ENCODE assay signal across 35 cellular contexts in genomic region chr16:80436510-80436909, GRCh38.
"Had no signal": no experiment of that assay in that cellular context is flagged by ENCODE, and none has a peak within 500 bp of the region (broad histone marks: within the 10 kb centered on the region; RNA-seq: fewer than 3 reads in every experiment).

No MANE protein-coding gene starts in this region.

- H3K27me3 ChIP-seq: MG63 had no signal

- DNase-seq: Karpas-422, Kasumi-1, KG1, MG63, MM.1S, MV-4-11, NCI-H1048, NCI-H1092, NCI-H1092 treated with DMSO at 0.1 percent for 48 hours, NCI-H1105, NCI-H1105 treated with DMSO at 0.1 percent for 48 hours, NCI-H1417, NCI-H1417 treated with DMSO at 0.1 percent for 48 hours, NCI-H1436, NCI-H1436 treated with DMSO at 0.1 percent for 48 hours, NCI-H146, NCI-H1694, NCI-H1694 treated with DMSO at 0.1 percent for 48 hours, NCI-H187, NCI-H187 treated with DMSO at 0.1 percent for 48 hours, NCI-H1930, NCI-H2029, NCI-H2029 treated with DMSO at 0.1 percent for 48 hours, NCI-H2081, NCI-H2081 treated with DMSO at 0.1 percent for 48 hours, NCI-H2107, NCI-H2171, NCI-H2171 treated with DMSO at 0.1 percent for 48 hours, NCI-H2227 treated with DMSO at 0.1 percent for 48 hours, NCI-H226, NCI-H345, NCI-H446, NCI-H446 treated with DMSO at 0.1 percent for 48 hours, NCI-H510A had no signal

- H3K9me3 ChIP-seq: MG63 had no signal

- H3K4me3 ChIP-seq: MG63 had no signal

- H3K36me3 ChIP-seq: MG63 had no signal

- H3K27ac ChIP-seq: KMS-11 had no signal
